19 cellular contexts compared by ENCODE assay signal in the genomic region with DNA sequence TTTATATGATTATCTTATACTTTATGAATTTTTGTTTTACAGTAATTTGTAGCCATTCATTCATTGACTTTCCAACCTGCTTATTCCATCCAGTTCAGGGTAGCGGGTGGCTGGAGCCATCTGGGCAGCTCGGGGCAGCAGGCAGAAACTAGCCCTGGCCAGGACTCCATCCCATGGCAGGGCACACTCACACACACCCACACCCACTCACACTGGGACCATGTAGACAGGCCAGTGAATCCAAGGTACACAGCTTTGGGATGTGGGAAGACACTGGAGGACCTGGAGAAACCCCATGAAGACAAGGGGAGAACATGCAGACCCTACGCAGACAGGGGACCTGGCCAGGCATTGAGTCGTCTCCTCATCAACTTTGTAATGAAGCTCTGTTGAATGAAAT.
"Had no signal": no experiment of that assay in that cellular context is flagged by ENCODE, and none has a peak within 500 bp of the region (broad histone marks: within the 10 kb centered on the region; RNA-seq: fewer than 3 reads in every experiment).

No MANE protein-coding gene starts in this region.

- DNase-seq: effector memory CD4-positive, alpha-beta T cell; glutamatergic neuron; left ventricle myocardium inferior; lower lobe of right lung; naive B cell; spleen; stimulated activated CD4-positive, alpha-beta T cell treated with anti-CD3 and anti-CD28 coated beads, Interleukin-15, amount 100 ng/mL, for 24 hours; stimulated activated CD4-positive, alpha-beta T cell treated with anti-CD3 and anti-CD28 coated beads, Interleukin-1b, Interleukin-23, amount 100 ng/mL, for 48 hours; stimulated activated CD4-positive, alpha-beta T cell treated with anti-CD3 and anti-CD28 coated beads, Interleukin-4, amount 100 ng/mL, for 24 hours; stimulated activated naive B cell treated with anti-CD40 and anti-IgM and Interleukin-4, amounts not matched to agents 10 μg/mL and 1 μg/mL and 100 μg/mL, for 72 hours; stimulated activated naive CD8-positive, alpha-beta T cell treated with anti-CD3 and anti-CD28 coated beads, Interleukin-15, amount 100 ng/mL, for 72 hours; testis; transverse colon had no signal

- H3K27ac ChIP-seq: epithelial cell of prostate, esophagus muscularis mucosa, gastroesophageal sphincter, left ventricle myocardium inferior, lower lobe of right lung, neutrophil, spleen, testis, transverse colon had no signal

- H3K9me3 ChIP-seq: esophagus muscularis mucosa, gastroesophageal sphincter, left ventricle myocardium inferior, lower lobe of right lung, neutrophil, spleen, testis, transverse colon had no signal

- H3K27me3 ChIP-seq: esophagus muscularis mucosa, gastroesophageal sphincter, spleen, testis, transverse colon had no signal

- FAIRE-seq: keratinocyte had no signal

- H3K4me1 ChIP-seq: esophagus muscularis mucosa, gastroesophageal sphincter, left ventricle myocardium inferior, lower lobe of right lung, testis, transverse colon had no signal

- ATAC-seq: gastroesophageal sphincter; lower lobe of right lung; sciatic nerve; stimulated activated naive B cell treated with anti-CD40 and anti-IgM and Interleukin-4, amounts not matched to agents 10 μg/mL and 1 μg/mL and 100 μg/mL, for 72 hours; stimulated activated naive CD8-positive, alpha-beta T cell treated with anti-CD3 and anti-CD28 coated beads, Interleukin-15, amount 100 ng/mL, for 72 hours had no signal

- H3K4me3 ChIP-seq: esophagus muscularis mucosa, gastroesophageal sphincter, left ventricle myocardium inferior, lower lobe of right lung, spleen, testis, transverse colon had no signal

- H3K36me3 ChIP-seq: esophagus muscularis mucosa, gastroesophageal sphincter, left ventricle myocardium inferior, lower lobe of right lung, neutrophil, spleen, transverse colon had no signal
